Comparison of ENCODE assay signal across 1 cellular context in the genomic region with DNA sequence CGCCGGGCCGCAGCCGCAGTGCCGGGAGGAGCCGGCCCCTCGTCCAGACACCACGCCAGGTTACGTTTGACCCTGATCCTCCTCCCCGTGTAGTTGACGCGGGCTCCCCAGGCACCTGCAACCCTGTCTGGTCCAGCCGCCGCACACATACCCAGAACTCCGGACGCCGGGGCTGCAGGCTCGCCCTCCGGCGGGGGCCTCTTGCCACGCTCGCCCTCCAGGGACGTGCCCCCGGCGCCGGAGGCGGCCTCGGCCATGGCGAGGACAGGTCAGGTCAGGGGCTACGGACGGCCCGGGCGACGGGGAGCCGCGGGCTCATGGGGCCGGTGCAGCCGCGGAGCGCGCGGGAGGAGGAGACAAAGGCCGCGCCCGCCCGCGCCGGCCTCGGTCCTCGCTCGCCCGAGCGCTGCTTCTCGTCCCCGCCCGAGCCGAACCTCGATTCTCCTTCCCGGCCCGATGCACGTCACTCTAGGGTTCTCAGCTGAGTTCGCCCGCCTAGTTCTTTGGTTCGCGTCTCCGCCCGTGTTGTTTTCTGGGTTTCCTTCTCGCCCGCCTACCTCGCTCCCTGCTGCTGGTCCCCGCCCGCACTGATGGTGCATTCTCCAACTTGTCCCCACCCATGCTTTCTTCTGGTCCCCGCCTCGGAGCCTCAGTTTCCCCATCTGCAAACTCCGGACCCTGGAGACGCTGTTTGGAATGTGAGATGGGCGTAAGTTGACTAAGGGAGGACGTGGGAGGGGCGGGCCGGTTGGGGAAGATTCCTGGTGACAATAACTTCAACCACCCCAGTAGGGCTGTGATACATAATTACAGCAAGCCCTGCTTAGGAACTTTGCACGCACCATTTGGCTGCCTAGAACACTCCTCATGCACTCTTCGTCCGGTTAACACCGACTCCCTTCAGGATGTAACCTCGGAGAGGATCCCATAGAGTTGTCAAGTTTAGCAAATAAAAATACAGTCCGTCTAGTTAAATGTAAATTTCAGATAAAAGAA.
TF ChIP-seq lines count a peak whose summit lies in the region.

A gene with protein sequence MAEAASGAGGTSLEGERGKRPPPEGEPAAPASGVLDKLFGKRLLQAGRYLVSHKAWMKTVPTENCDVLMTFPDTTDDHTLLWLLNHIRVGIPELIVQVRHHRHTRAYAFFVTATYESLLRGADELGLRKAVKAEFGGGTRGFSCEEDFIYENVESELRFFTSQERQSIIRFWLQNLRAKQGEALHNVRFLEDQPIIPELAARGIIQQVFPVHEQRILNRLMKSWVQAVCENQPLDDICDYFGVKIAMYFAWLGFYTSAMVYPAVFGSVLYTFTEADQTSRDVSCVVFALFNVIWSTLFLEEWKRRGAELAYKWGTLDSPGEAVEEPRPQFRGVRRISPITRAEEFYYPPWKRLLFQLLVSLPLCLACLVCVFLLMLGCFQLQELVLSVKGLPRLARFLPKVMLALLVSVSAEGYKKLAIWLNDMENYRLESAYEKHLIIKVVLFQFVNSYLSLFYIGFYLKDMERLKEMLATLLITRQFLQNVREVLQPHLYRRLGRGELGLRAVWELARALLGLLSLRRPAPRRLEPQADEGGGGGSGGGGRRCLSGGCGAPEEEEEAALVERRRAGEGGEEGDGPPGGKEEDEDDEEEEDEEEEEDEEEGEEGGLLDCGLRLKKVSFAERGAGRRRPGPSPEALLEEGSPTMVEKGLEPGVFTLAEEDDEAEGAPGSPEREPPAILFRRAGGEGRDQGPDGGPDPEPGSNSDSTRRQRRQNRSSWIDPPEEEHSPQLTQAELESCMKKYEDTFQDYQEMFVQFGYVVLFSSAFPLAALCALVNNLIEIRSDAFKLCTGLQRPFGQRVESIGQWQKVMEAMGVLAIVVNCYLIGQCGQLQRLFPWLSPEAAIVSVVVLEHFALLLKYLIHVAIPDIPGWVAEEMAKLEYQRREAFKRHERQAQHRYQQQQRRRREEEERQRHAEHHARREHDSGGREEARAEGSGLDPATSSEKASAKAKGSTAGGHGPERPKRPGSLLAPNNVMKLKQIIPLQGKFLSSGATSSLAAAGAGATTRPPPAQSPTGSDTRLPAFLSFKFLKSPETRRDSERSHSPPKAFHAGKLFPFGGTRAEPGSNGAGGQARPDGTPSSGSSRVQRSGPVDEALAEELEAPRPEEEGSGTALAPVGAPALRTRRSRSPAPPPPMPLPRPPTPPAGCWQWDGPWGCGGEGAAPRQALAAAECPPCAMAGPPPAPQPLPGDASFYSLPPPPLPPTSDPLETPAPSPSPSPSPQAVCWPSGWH (minus strand): TSS at position 442 of the 996 bp plus-strand sequence. CDS start 185 bp downstream, at position 257.

TF ChIP-seq in endothelial cell of umbilical vein, 7 proteins besides CTCF, POLR2A, EP300 and RAD21 (continued from another document):
- TF ChIP-seq, protein P1, sequence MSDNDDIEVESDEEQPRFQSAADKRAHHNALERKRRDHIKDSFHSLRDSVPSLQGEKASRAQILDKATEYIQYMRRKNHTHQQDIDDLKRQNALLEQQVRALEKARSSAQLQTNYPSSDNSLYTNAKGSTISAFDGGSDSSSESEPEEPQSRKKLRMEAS (IDR thresholded peaks at IDR 0.05; ENCODE audit: insufficient read depth, insufficient read length) = no peak
- no peak for TF ChIP-seq GATA2 (IDR thresholded peaks at IDR 0.05; ENCODE audit: insufficient read depth, insufficient read length, low read depth, low read length)
